Comparison of ENCODE assay signal across 16 cellular contexts in the genomic region with DNA sequence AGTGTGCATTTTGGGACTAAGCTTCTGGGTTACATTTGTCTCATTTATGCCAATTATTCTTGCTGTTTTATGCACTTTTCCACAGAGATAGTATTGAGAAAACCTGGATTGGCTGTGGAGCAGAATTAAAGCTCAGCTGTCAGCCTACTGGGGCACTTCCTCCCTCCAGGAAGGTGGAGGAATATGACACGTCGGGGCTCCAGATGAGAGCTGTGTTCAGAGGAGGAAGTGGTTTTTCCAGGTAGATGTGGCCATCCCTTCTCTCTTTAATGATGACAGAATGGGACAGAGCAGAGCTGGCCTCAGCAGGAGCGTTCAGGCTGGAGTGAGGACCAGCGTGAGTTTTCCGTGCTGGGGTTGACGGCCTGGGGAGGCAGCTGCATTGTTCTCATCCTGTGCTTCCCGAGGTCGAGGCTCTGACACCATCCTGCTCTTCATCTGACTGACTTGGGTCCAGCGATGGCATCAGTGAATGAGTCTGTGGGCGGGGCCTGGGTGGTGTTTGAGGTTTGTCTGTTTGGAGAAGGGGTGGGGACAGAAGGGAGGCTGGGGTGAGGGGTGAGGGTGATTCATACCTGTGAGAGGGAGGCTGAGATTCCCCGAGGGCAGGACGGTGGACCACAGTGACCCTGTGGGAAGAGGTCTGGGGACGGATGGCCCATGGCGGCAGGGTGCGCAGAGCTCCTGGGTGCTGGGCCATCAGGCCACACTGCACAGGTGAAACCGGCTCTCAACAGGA.
DNase-seq lines count a peak whose midpoint lies in the region; TF ChIP-seq lines count a peak whose summit lies in the region.
"Had no signal": no experiment of that assay in that cellular context is flagged by ENCODE, and none has a peak within 500 bp of the region (broad histone marks: within the 10 kb centered on the region; RNA-seq: fewer than 3 reads in every experiment).

No MANE protein-coding gene starts in this region.

- in situ Hi-C loops in GM13976 (cut with MboI; ENCODE audit: low sequenced_read_pairs, unreplicated experiment) = no loop called here

- H3K27me3 ChIP-seq in sigmoid colon (no peaks in the 10 kb centered on the region), prostate gland (replicated peaks; ENCODE audit: insufficient read depth) (no peaks in the 10 kb centered on the region)
- H3K27me3 ChIP-seq: thyroid gland had no signal

- H3K36me3 Mint-ChIP-seq in activated naive CD8-positive, alpha-beta T cell treated with anti-CD3 and anti-CD28 coated beads for 36 hours = peaks cover 4% of the 10 kb centered on the region

- H3K4me1 Mint-ChIP-seq in activated naive CD8-positive, alpha-beta T cell treated with anti-CD3 and anti-CD28 coated beads for 36 hours = peaks cover 34% of the 10 kb centered on the region

- H3K36me3 ChIP-seq in sigmoid colon = no peaks in the 10 kb centered on the region
- no peaks in the 10 kb centered on the region for H3K36me3 ChIP-seq in prostate gland
- H3K36me3 ChIP-seq: thyroid gland had no signal

- TF ChIP-seq POLR2A in sigmoid colon (IDR thresholded peaks at IDR 0.05) (no peak), prostate gland (IDR thresholded peaks at IDR 0.05) (no peak)

- H3K4me3 ChIP-seq in sigmoid colon (no peak overlapping the region), prostate gland (no peak overlapping the region)
- H3K4me3 ChIP-seq: A549, thyroid gland had no signal

- H3K9me3 ChIP-seq in sigmoid colon (no peaks in the 10 kb centered on the region), prostate gland (no peaks in the 10 kb centered on the region)
- H3K9me3 ChIP-seq: A549, thyroid gland had no signal

- no peak overlapping the region for H3K4me3 Mint-ChIP-seq in activated naive CD8-positive, alpha-beta T cell treated with anti-CD3 and anti-CD28 coated beads for 36 hours
- H3K4me3 Mint-ChIP-seq: IgD-negative memory B cell had no signal

- no peak for TF ChIP-seq CTCF in sigmoid colon (IDR thresholded peaks at IDR 0.05)
- TF ChIP-seq CTCF in prostate gland (IDR thresholded peaks at IDR 0.05) = no peak
- no peak for TF ChIP-seq CTCF in GM13976 (IDR thresholded peaks at IDR 0.05; ENCODE audit: borderline replicate concordance, control extremely low read depth, extremely low read depth, insufficient read depth, missing control alignments)

- H3K27ac Mint-ChIP-seq in activated naive CD8-positive, alpha-beta T cell treated with anti-CD3 and anti-CD28 coated beads for 36 hours = peak overlapping the region; percentile 7
- H3K27ac Mint-ChIP-seq: IgD-negative memory B cell had no signal

- H3K27ac ChIP-seq in sigmoid colon (no peak overlapping the region), prostate gland (no peak overlapping the region)
- H3K27ac ChIP-seq: A549, thyroid gland, VCaP had no signal

- H3K4me1 ChIP-seq in sigmoid colon (peaks cover 0 to 4% (median 2%) of the 10 kb centered on the region in 4 donors), prostate gland (replicated peaks) (no peaks in the 10 kb centered on the region)
- H3K4me1 ChIP-seq: thyroid gland had no signal

- H3K27me3 Mint-ChIP-seq in activated naive CD8-positive, alpha-beta T cell treated with anti-CD3 and anti-CD28 coated beads for 36 hours = no peaks in the 10 kb centered on the region

- H3K9me3 Mint-ChIP-seq in activated naive CD8-positive, alpha-beta T cell treated with anti-CD3 and anti-CD28 coated beads for 36 hours = no peaks in the 10 kb centered on the region
- H3K9me3 Mint-ChIP-seq: IgD-negative memory B cell had no signal

- DNase-seq in SIG-M5 treated with dmso at 0.1 percent for 504 hours (lab: John Stamatoyannopoulos, UW; ENCODE audit: unreplicated experiment) (peak; percentile 14), SIG-M5 (lab: John Stamatoyannopoulos, UW) (no peak), NCI-H748 treated with DMSO at 0.1 percent for 48 hours (lab: John Stamatoyannopoulos, UW) (peak; percentile 41), sigmoid colon (peak; percentile 54), prostate gland (ENCODE audit: low spot score) (no peak), DMS 273 (lab: John Stamatoyannopoulos, UW; ENCODE audit: unreplicated experiment) (no peak), GM13976 (ENCODE audit: low spot score) (no peak)
- peak; percentile 43 for DNase-seq in activated naive CD8-positive, alpha-beta T cell treated with anti-CD3 and anti-CD28 coated beads for 36 hours
- DNase-seq: Calu3, midbrain, NCI-H1417 treated with DMSO at 0.1 percent for 48 hours, NCI-H82, thyroid gland had no signal

- 69 to 76% methylated on average over 16 of the region's 16 CpGs for WGBS in sigmoid colon, 2 donors
- WGBS in prostate gland = 72% methylated on average over 16 of the region's 16 CpGs

- no peak for TF ChIP-seq EP300 in sigmoid colon (IDR thresholded peaks at IDR 0.05)

- intact Hi-C loops in sigmoid colon (cut with DNase I) = no loop called here
- intact Hi-C loops in prostate gland (cut with DNase I) = no loop called here

Comparison
In these comparisons a context has a peak if more than half of its experiments do, and no peak if none do; other contexts are left out.
1. DNase-seq: peak in SIG-M5 treated with dmso at 0.1 percent for 504 hours (single experiment), NCI-H748 treated with DMSO at 0.1 percent for 48 hours (single experiment), activated naive CD8-positive, alpha-beta T cell treated with anti-CD3 and anti-CD28 coated beads for 36 hours (single experiment) and sigmoid colon (single experiment); none in SIG-M5 (single experiment), prostate gland (single experiment), DMS 273 (single experiment) and GM13976 (single experiment).